25 cellular contexts compared by ENCODE assay signal in the genomic region with DNA sequence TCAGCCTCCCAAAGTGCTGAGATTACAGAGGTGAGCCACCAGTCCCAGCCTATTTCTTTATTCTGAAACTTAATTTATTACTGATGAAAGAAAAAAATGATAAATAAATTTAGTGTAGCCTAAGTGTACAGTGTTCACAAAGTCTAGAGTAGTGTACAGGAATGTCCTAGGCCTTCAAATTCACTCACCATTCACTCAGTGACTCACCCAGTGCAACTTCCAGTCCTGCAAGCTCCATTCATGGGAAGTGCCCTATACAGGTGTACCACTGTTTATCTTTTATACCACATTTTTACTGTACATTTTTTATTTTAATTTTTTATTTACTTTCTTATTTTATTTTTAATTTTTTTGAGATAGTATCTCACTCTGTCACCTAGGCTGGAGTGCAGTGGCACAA. TPM values are rescaled to one million over a fixed set of nuclear protein-coding genes. Genes with fewer than 3 reads are reported as not detected.
A peak's percentile ranks its signal among the peaks of the same experiment; 100 is the strongest.
DNase-seq lines count a peak whose midpoint lies in the region; ATAC-seq, FAIRE-seq and TF ChIP-seq lines count a peak whose summit lies in the region.
"Had no signal": no experiment of that assay in that cellular context is flagged by ENCODE, and none has a peak within 500 bp of the region (broad histone marks: within the 10 kb centered on the region; RNA-seq: fewer than 3 reads in every experiment).

No MANE protein-coding gene starts in this region.

- H3K9me3 ChIP-seq in colonic mucosa = no peaks in the 10 kb centered on the region
- peaks cover 3% of the 10 kb centered on the region for H3K9me3 ChIP-seq in mucosa of descending colon

- no peaks in the 10 kb centered on the region for H3K4me1 Mint-ChIP-seq in WTC11
- no peaks in the 10 kb centered on the region for H3K4me1 Mint-ChIP-seq in osteocyte (ENCODE audit: unreplicated experiment)
- H3K4me1 Mint-ChIP-seq: CD4-positive, alpha-beta memory T cell had no signal

- H3K4me3 Mint-ChIP-seq in WTC11 (no peak overlapping the region), osteocyte (ENCODE audit: unreplicated experiment) (no peak overlapping the region)
- H3K4me3 Mint-ChIP-seq: CD4-positive, alpha-beta memory T cell had no signal

- H3K9me3 Mint-ChIP-seq in WTC11 (peaks cover 19% of the 10 kb centered on the region), osteocyte (ENCODE audit: unreplicated experiment) (no peaks in the 10 kb centered on the region)

- DNase-seq in WTC11 (ENCODE audit: low spot score) (no peak), colonic mucosa (no peak), foreskin keratinocyte (peak in 1 of 2 donors; percentile 14), mucosa of descending colon (no peak), osteocyte (ENCODE audit: extremely low spot score, unreplicated experiment) (no peak), frontal cortex (ENCODE audit: low spot score in 2 of 2) (no peak), NCI-H446 (lab: John Stamatoyannopoulos, UW) (no peak)
- DNase-seq in activated CD8-positive, alpha-beta memory T cell treated with anti-CD3 and anti-CD28 coated beads for 24 hours = no peak
- DNase-seq: C1 segment of cervical spinal cord; Calu3; CD4-positive, alpha-beta memory T cell; COR-L47; DMS53; DMS79 treated with DMSO at 0.1 percent for 48 hours; GF-D8; GM23248; H7; HCEC 1CT had no signal

- intact Hi-C loops in colonic mucosa (cut with DNase I) = no loop called here
- intact Hi-C loops in mucosa of descending colon (cut with DNase I, micrococcal nuclease) = no loop called here

- FAIRE-seq in frontal cortex (lab: Jason Lieb, UNC) = no peak
- FAIRE-seq: GM12891, GM18507, H1 had no signal

- H3K27me3 ChIP-seq in colonic mucosa (no peaks in the 10 kb centered on the region), foreskin keratinocyte (no peaks in the 10 kb centered on the region)

- H3K27ac ChIP-seq in colonic mucosa (peak overlapping the region; percentile 6), foreskin keratinocyte (no peak overlapping the region)
- H3K27ac ChIP-seq: GM23248 had no signal

- no peak for ATAC-seq in WTC11
- ATAC-seq in foreskin keratinocyte = peak; percentile 28
- ATAC-seq in mucosa of descending colon = peak; percentile 40

- TF ChIP-seq CTCF in WTC11 (IDR thresholded peaks at IDR 0.05) (no peak), colonic mucosa (IDR thresholded peaks at IDR 0.05) (no peak), foreskin keratinocyte (conservative IDR thresholded peaks at IDR 0.05) (no peak), mucosa of descending colon (IDR thresholded peaks at IDR 0.05) (no peak), osteocyte (IDR thresholded peaks at IDR 0.05) (no peak)

- H3K36me3 ChIP-seq in colonic mucosa = no peaks in the 10 kb centered on the region
- H3K36me3 ChIP-seq in mucosa of descending colon (ENCODE audit: low read depth) = no peaks in the 10 kb centered on the region

- H3K36me3 Mint-ChIP-seq in WTC11 = peaks cover 16% of the 10 kb centered on the region
- H3K36me3 Mint-ChIP-seq in osteocyte (ENCODE audit: unreplicated experiment) = no peaks in the 10 kb centered on the region
- H3K36me3 Mint-ChIP-seq: CD4-positive, alpha-beta memory T cell had no signal

- CTCF ChIA-PET in WTC11 (lab: Charles Lee) = interaction anchor here (1.2 to 1.6 kb wide), 3 partner anchors 32 to 90 kb away, joined by 3 to 5 read pairs (median 3); a partner anchor contains a TSS

- H3K4me3 ChIP-seq in colonic mucosa (no peak overlapping the region), mucosa of descending colon (no peak overlapping the region)
- H3K4me3 ChIP-seq: GM23248 had no signal

- H3K27me3 Mint-ChIP-seq in WTC11 (ENCODE audit: low read depth) (no peaks in the 10 kb centered on the region; the same call in 1 of the 2 replicates), osteocyte (ENCODE audit: unreplicated experiment) (peaks cover 24% of the 10 kb centered on the region)

- no peak overlapping the region for H3K9ac ChIP-seq in colonic mucosa (ENCODE audit: low read depth in 2 of 2, low read length in 2 of 2)
- H3K9ac ChIP-seq: GM23248 had no signal

- POLR2A ChIA-PET in WTC11 (lab: Charles Lee) = no interaction called here

- H3K4me1 ChIP-seq in colonic mucosa = no peaks in the 10 kb centered on the region
- no peaks in the 10 kb centered on the region for H3K4me1 ChIP-seq in foreskin keratinocyte
- H3K4me1 ChIP-seq in mucosa of descending colon (ENCODE audit: low read depth) = no peaks in the 10 kb centered on the region

- H3K27ac Mint-ChIP-seq in WTC11 = no peak overlapping the region
- H3K27ac Mint-ChIP-seq in osteocyte (ENCODE audit: unreplicated experiment) = no peak overlapping the region
- H3K27ac Mint-ChIP-seq: CD4-positive, alpha-beta memory T cell had no signal

TF ChIP-seq in WTC11, 78 proteins besides CTCF, POLR2A, EP300 and RAD21:
- TF ChIP-seq NR2C2 (CRISPR knock-in tag; IDR thresholded peaks at IDR 0.05) = no peak
- peak; percentile 38; the same call in 1 of the 2 replicates for TF ChIP-seq HMGA2 (CRISPR knock-in tag; IDR thresholded peaks at IDR 0.05)
TF ChIP-seq in WTC11: peak in this region for 1.

RNA-seq across cellular contexts. Expression of a gene that starts 12.2 kb away (rescaled TPM):
- not detected in 3 replicates for total RNA-seq in WTC11 (2021)
- total RNA-seq in colonic mucosa = not detected
- not detected in 2 replicates for total RNA-seq in foreskin keratinocyte
- not detected in 2 replicates for polyA plus RNA-seq in foreskin keratinocyte
- not detected for total RNA-seq in mucosa of descending colon
- total RNA-seq in osteocyte = not detected in 2 replicates
- not detected for total RNA-seq in frontal cortex
- total RNA-seq: A172; A673; Calu3; CD4-positive, alpha-beta memory T cell; G401; GM23248; H1; H7 had no signal
- polyA plus RNA-seq: BJ; CD4-positive, alpha-beta memory T cell; GM23248 had no signal

RNA-seq across cellular contexts. Expression of a gene that starts 31.4 kb away (rescaled TPM):
- total RNA-seq in WTC11 (2021) (4.0 to 5.5 TPM (median 4.7 TPM) in 3 replicates), colonic mucosa (10 to 100 TPM; 15.6 to 24.3 TPM), foreskin keratinocyte (7.6 and 21.9 TPM in 2 replicates), mucosa of descending colon (10 to 100 TPM in 2 of 3 donors, 1 to 10 TPM in 1; 7.2 to 34.9 (median 28.8) TPM), osteocyte (0.32 and 0.50 TPM in 2 replicates), frontal cortex (8.2 TPM)
- 2.5 and 9.8 TPM in 2 replicates for polyA plus RNA-seq in foreskin keratinocyte
- total RNA-seq: CD4-positive, alpha-beta memory T cell; GM23248 had no signal
- polyA plus RNA-seq: CD4-positive, alpha-beta memory T cell; GM23248 had no signal
